30 cellular contexts compared by ENCODE assay signal in the genomic region with DNA sequence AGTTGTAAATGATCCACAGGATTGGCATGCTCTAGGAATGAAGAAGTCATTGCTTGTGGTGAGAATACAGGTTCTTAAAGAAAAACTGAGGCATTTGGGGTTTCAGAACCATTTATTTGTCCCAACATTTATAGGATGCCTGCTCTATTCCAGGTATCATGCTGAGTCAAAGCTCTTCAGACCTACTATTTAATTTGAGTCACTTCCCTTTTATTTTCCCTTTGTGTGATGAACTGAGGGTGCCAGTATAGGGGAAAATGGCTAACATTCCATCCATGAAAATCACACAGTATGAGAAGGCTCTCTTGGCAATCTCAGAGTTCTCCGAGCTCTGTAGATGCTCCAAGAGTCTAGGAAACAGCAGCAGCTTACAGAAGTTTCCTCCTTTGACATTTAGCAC.
DNase-seq lines count a peak whose midpoint lies in the region; ATAC-seq, FAIRE-seq and TF ChIP-seq lines count a peak whose summit lies in the region.
"Had no signal": no experiment of that assay in that cellular context is flagged by ENCODE, and none has a peak within 500 bp of the region (broad histone marks: within the 10 kb centered on the region; RNA-seq: fewer than 3 reads in every experiment).

No MANE protein-coding gene starts in this region.

- H3K9ac ChIP-seq in keratinocyte (ENCODE audit: control insufficient read depth, extremely low read depth, insufficient read depth, low read length) = no peak overlapping the region
- H3K9ac ChIP-seq: SK-N-SH had no signal

- H3K36me3 ChIP-seq in breast epithelium (no peaks in the 10 kb centered on the region), keratinocyte (ENCODE audit: control insufficient read depth in 2 of 2, extremely low read depth in 1 of 2, insufficient read depth in 2 of 2, low read length in 2 of 2) (no peaks in the 10 kb centered on the region)
- H3K36me3 ChIP-seq: lower lobe of right lung had no signal

- no peak for TF ChIP-seq POLR2A in breast epithelium (IDR thresholded peaks at IDR 0.05)

- H3K4me2 ChIP-seq in keratinocyte (ENCODE audit: control insufficient read depth, extremely low read depth, insufficient read depth, low read depth, low read length) = peak overlapping the region; percentile 4
- H3K4me2 ChIP-seq: SK-N-SH had no signal

- H3K27ac Mint-ChIP-seq in MCF 10A (ENCODE audit: low read depth, unreplicated experiment) = no peak overlapping the region
- no peak overlapping the region for H3K27ac Mint-ChIP-seq in activated T-helper 1 cell treated with anti-CD3 and anti-CD28 coated beads, Interleukin-12 subunit alpha, Interleukin-12 subunit beta, Interleukin-2, Interleukin-4 antibody, amounts not matched to agents 30 ng/mL and 10 ng/mL and 1 ng/mL, durations not matched to agents 14 hours and 24 hours and 36 hours
- H3K27ac Mint-ChIP-seq in activated T-cell treated with anti-CD3 and anti-CD28 coated beads, Interleukin-2, amount 50 U/mL, for 72 hours = no peak overlapping the region
- H3K27ac Mint-ChIP-seq: activated CD4-positive, alpha-beta T cell treated with anti-CD3 and anti-CD28 coated beads, Interleukin-2, amount 10 ng/mL, durations not matched to agents 24 days and 14 days; activated naive CD8-positive, alpha-beta T cell treated with anti-CD3 and anti-CD28 coated beads, Interleukin-2, amount 10 ng/mL, durations not matched to agents 7 days and 5 days; B cell; dendritic cell treated with granulocyte-macrophage colony-stimulating factor and Interleukin-4, amounts not matched to agents 40 ng/mL and 50 ng/mL, for 4 days had no signal

- ATAC-seq in activated T-cell treated with anti-CD3 and anti-CD28 coated beads, Interleukin-2, amount 50 U/mL, for 72 hours (replicated peaks in 1 of 2) = no peak
- ATAC-seq: lower lobe of right lung, psoas muscle had no signal

- H4K20me1 ChIP-seq in keratinocyte (ENCODE audit: control insufficient read depth, extremely low read depth, insufficient read depth, low read length) = no peaks in the 10 kb centered on the region

- no TSS peak for BruUV-seq in MCF 10A (replicated peaks; lab: Mats Ljungman, UMichigan)

- peaks cover 3% of the 10 kb centered on the region for H3K9me3 Mint-ChIP-seq in MCF 10A (ENCODE audit: unreplicated experiment)
- no peaks in the 10 kb centered on the region for H3K9me3 Mint-ChIP-seq in activated T-helper 1 cell treated with anti-CD3 and anti-CD28 coated beads, Interleukin-12 subunit alpha, Interleukin-12 subunit beta, Interleukin-2, Interleukin-4 antibody, amounts not matched to agents 30 ng/mL and 10 ng/mL and 1 ng/mL, durations not matched to agents 14 hours and 24 hours and 36 hours
- no peaks in the 10 kb centered on the region for H3K9me3 Mint-ChIP-seq in activated T-cell treated with anti-CD3 and anti-CD28 coated beads, Interleukin-2, amount 50 U/mL, for 72 hours
- H3K9me3 Mint-ChIP-seq: activated CD4-positive, alpha-beta T cell treated with anti-CD3 and anti-CD28 coated beads, Interleukin-2, amount 10 ng/mL, durations not matched to agents 24 days and 14 days; activated naive CD8-positive, alpha-beta T cell treated with anti-CD3 and anti-CD28 coated beads, Interleukin-2, amount 10 ng/mL, durations not matched to agents 7 days and 5 days; dendritic cell treated with granulocyte-macrophage colony-stimulating factor and Interleukin-4, amounts not matched to agents 40 ng/mL and 50 ng/mL, for 4 days had no signal

- no peaks in the 10 kb centered on the region for H3K4me1 ChIP-seq in breast epithelium
- peaks cover 34% of the 10 kb centered on the region for H3K4me1 ChIP-seq in keratinocyte (ENCODE audit: control insufficient read depth, extremely low read depth, insufficient read depth, low read length)
- H3K4me1 ChIP-seq: lower lobe of right lung, psoas muscle, testis had no signal

- no peaks in the 10 kb centered on the region for H3K27me3 Mint-ChIP-seq in MCF 10A (ENCODE audit: insufficient read depth, unreplicated experiment)
- peaks cover 9% of the 10 kb centered on the region for H3K27me3 Mint-ChIP-seq in activated T-helper 1 cell treated with anti-CD3 and anti-CD28 coated beads, Interleukin-12 subunit alpha, Interleukin-12 subunit beta, Interleukin-2, Interleukin-4 antibody, amounts not matched to agents 30 ng/mL and 10 ng/mL and 1 ng/mL, durations not matched to agents 14 hours and 24 hours and 36 hours (ENCODE audit: insufficient read depth)
- H3K27me3 Mint-ChIP-seq in activated T-cell treated with anti-CD3 and anti-CD28 coated beads, Interleukin-2, amount 50 U/mL, for 72 hours (ENCODE audit: low read depth) = peaks cover 36% of the 10 kb centered on the region

- no peak overlapping the region for H2AFZ ChIP-seq in keratinocyte (ENCODE audit: control insufficient read depth, low read length)

- peak; percentile 85 for FAIRE-seq in keratinocyte (lab: Jason Lieb, UNC)
- FAIRE-seq: endothelial cell of umbilical vein had no signal

- H3K36me3 Mint-ChIP-seq in MCF 10A (ENCODE audit: insufficient read depth, unreplicated experiment) = peaks cover 9% of the 10 kb centered on the region
- H3K36me3 Mint-ChIP-seq in activated T-helper 1 cell treated with anti-CD3 and anti-CD28 coated beads, Interleukin-12 subunit alpha, Interleukin-12 subunit beta, Interleukin-2, Interleukin-4 antibody, amounts not matched to agents 30 ng/mL and 10 ng/mL and 1 ng/mL, durations not matched to agents 14 hours and 24 hours and 36 hours (ENCODE audit: low read depth) = no peaks in the 10 kb centered on the region
- no peaks in the 10 kb centered on the region for H3K36me3 Mint-ChIP-seq in activated T-cell treated with anti-CD3 and anti-CD28 coated beads, Interleukin-2, amount 50 U/mL, for 72 hours (ENCODE audit: insufficient read depth in 2 of 2)
- H3K36me3 Mint-ChIP-seq: activated naive CD8-positive, alpha-beta T cell treated with anti-CD3 and anti-CD28 coated beads, Interleukin-2, amount 10 ng/mL, durations not matched to agents 7 days and 5 days had no signal

- no peaks in the 10 kb centered on the region for H3K79me2 ChIP-seq in keratinocyte (ENCODE audit: control insufficient read depth, insufficient read depth, low read length)

- H3K4me3 Mint-ChIP-seq in MCF 10A (ENCODE audit: unreplicated experiment) = no peak overlapping the region
- no peak overlapping the region for H3K4me3 Mint-ChIP-seq in activated T-helper 1 cell treated with anti-CD3 and anti-CD28 coated beads, Interleukin-12 subunit alpha, Interleukin-12 subunit beta, Interleukin-2, Interleukin-4 antibody, amounts not matched to agents 30 ng/mL and 10 ng/mL and 1 ng/mL, durations not matched to agents 14 hours and 24 hours and 36 hours
- no peak overlapping the region for H3K4me3 Mint-ChIP-seq in activated T-cell treated with anti-CD3 and anti-CD28 coated beads, Interleukin-2, amount 50 U/mL, for 72 hours
- H3K4me3 Mint-ChIP-seq: activated CD4-positive, alpha-beta T cell treated with anti-CD3 and anti-CD28 coated beads, Interleukin-2, amount 10 ng/mL, durations not matched to agents 24 days and 14 days; activated naive CD8-positive, alpha-beta T cell treated with anti-CD3 and anti-CD28 coated beads, Interleukin-2, amount 10 ng/mL, durations not matched to agents 7 days and 5 days; dendritic cell treated with granulocyte-macrophage colony-stimulating factor and Interleukin-4, amounts not matched to agents 40 ng/mL and 50 ng/mL, for 4 days had no signal

- no peak overlapping the region for H3K27ac ChIP-seq in breast epithelium
- H3K27ac ChIP-seq in keratinocyte (ENCODE audit: control insufficient read depth, insufficient read depth, low read length) = no peak overlapping the region
- H3K27ac ChIP-seq: 22Rv1, HL-60, lower lobe of right lung, psoas muscle, skin epidermis, testis had no signal

- TF ChIP-seq CTCF in MCF 10A (IDR thresholded peaks at IDR 0.05; ENCODE audit: unreplicated experiment) = no peak
- TF ChIP-seq CTCF in breast epithelium (IDR thresholded peaks at IDR 0.05) = no peak
- TF ChIP-seq CTCF in keratinocyte (optimal IDR thresholded peaks at IDR 0.05 in 1 of 3, IDR thresholded peaks at IDR 0.05 in 1 of 3, conservative IDR thresholded peaks at IDR 0.05 in 1 of 3; ENCODE audit: extremely low read depth in 1 of 3, insufficient read depth in 2 of 3, low read length in 3 of 3) = no peak

- H3K4me3 ChIP-seq in breast epithelium = no peak overlapping the region
- H3K4me3 ChIP-seq in keratinocyte (ENCODE audit: control insufficient read depth in 2 of 3, extremely low read depth in 1 of 3, insufficient read depth in 2 of 3, low read depth in 1 of 3, low read length in 3 of 3) = no peak overlapping the region
- H3K4me3 ChIP-seq: lower lobe of right lung, psoas muscle, skin epidermis, testis had no signal

- DNase-seq in MCF 10A (ENCODE audit: unreplicated experiment) (peak; percentile 5), breast epithelium (ENCODE audit: low spot score in 2 of 2) (no peak), amniotic stem cell (lab: John Stamatoyannopoulos, UW) (peak; percentile 16), keratinocyte (ENCODE audit: low read depth, low spot score) (peak; percentile 66), NOMO-1 treated with DMSO at 0.1 percent for 48 hours (lab: John Stamatoyannopoulos, UW; ENCODE audit: unreplicated experiment) (no peak), putamen (ENCODE audit: low spot score) (no peak)
- DNase-seq in activated T-helper 1 cell treated with anti-CD3 and anti-CD28 coated beads, Interleukin-12 subunit alpha, Interleukin-12 subunit beta, Interleukin-2, Interleukin-4 antibody, amounts not matched to agents 30 ng/mL and 10 ng/mL and 1 ng/mL, durations not matched to agents 14 hours and 24 hours and 36 hours (ENCODE audit: low spot score) = no peak
- no peak for DNase-seq in activated T-cell treated with anti-CD3 and anti-CD28 coated beads, Interleukin-2, amount 50 U/mL, for 72 hours
- DNase-seq: activated CD4-positive, alpha-beta T cell treated with anti-CD3 and anti-CD28 coated beads, Interleukin-2, amount 10 ng/mL, durations not matched to agents 24 days and 14 days; activated CD8-positive, alpha-beta memory T cell treated with anti-CD3 and anti-CD28 coated beads, Interleukin-2, amount 50 U/mL, for 4 hours; activated effector memory CD4-positive, alpha-beta T cell treated with Interleukin-2 at 50 U/mL for 16 hours; activated naive CD8-positive, alpha-beta T cell treated with anti-CD3 and anti-CD28 coated beads, Interleukin-2, amount 10 ng/mL, durations not matched to agents 7 days and 5 days; DMS79 treated with DMSO at 0.1 percent for 48 hours; GOT3; IMR-90; lower lobe of right lung; NCI-H1436; NCI-H510A treated with DMSO at 0.1 percent for 48 hours; NK-92 treated with Interleukin-12 subunit alpha and Interleukin-12 subunit beta, amount 100 ng/mL, for 24 hours; psoas muscle; RPMI8226; SK-N-SH; stimulated activated CD4-positive, alpha-beta T cell treated with anti-CD3 and anti-CD28 coated beads, Interleukin-1b, Interleukin-23, amount 100 ng/mL, for 48 hours; testis had no signal

- dilution Hi-C loops in keratinocyte (cut with MboI; ENCODE audit: extremely low pct_ligation_motif_present, low sequenced_read_pairs) = no loop called here

- H3K27me3 ChIP-seq in breast epithelium = peaks cover 0 to 11% of the 10 kb centered on the region in 2 donors
- H3K27me3 ChIP-seq in keratinocyte (ENCODE audit: control insufficient read depth, extremely low read depth, insufficient read depth, low read length) = peaks cover 18% of the 10 kb centered on the region
- H3K27me3 ChIP-seq: testis had no signal

- CTCF ChIA-PET in MCF 10A (lab: Yijun Ruan, JAX) = no interaction called here

- peaks cover 19% of the 10 kb centered on the region for H3K4me1 Mint-ChIP-seq in MCF 10A (ENCODE audit: insufficient read depth, unreplicated experiment)
- H3K4me1 Mint-ChIP-seq in activated T-helper 1 cell treated with anti-CD3 and anti-CD28 coated beads, Interleukin-12 subunit alpha, Interleukin-12 subunit beta, Interleukin-2, Interleukin-4 antibody, amounts not matched to agents 30 ng/mL and 10 ng/mL and 1 ng/mL, durations not matched to agents 14 hours and 24 hours and 36 hours (ENCODE audit: low read depth) = peaks cover 9% of the 10 kb centered on the region
- H3K4me1 Mint-ChIP-seq in activated T-cell treated with anti-CD3 and anti-CD28 coated beads, Interleukin-2, amount 50 U/mL, for 72 hours (ENCODE audit: low read depth) = peaks cover 23% of the 10 kb centered on the region

- POLR2A ChIA-PET in MCF 10A (lab: Yijun Ruan, JAX) = interaction anchor here (0.6 kb wide), 1 partner anchor 79 kb away, joined by 3 read pairs; no protein-coding TSS in a partner anchor

- intact Hi-C loops in MCF 10A (cut with micrococcal nuclease) = no loop called here
- intact Hi-C loops in breast epithelium (cut with DNase I; ENCODE audit: low total_unique reads) = no loop called here
- intact Hi-C loops in activated T-helper 1 cell treated with anti-CD3 and anti-CD28 coated beads, Interleukin-12 subunit alpha, Interleukin-12 subunit beta, Interleukin-2, Interleukin-4 antibody, amounts not matched to agents 30 ng/mL and 10 ng/mL and 1 ng/mL, durations not matched to agents 14 hours and 24 hours and 36 hours (cut with micrococcal nuclease) = no loop called here

- H3K9me3 ChIP-seq in breast epithelium (no peaks in the 10 kb centered on the region), keratinocyte (ENCODE audit: control insufficient read depth, low read depth, low read length) (no peaks in the 10 kb centered on the region)
- H3K9me3 ChIP-seq: lower lobe of right lung, psoas muscle, SK-N-SH, testis had no signal

- no peaks in the 10 kb centered on the region for H3K9me1 ChIP-seq in keratinocyte (ENCODE audit: control insufficient read depth, extremely low read depth, insufficient read depth, low read length)

Comparison
In these comparisons a context has a peak if more than half of its experiments do, and no peak if none do; other contexts are left out.
1. DNase-seq: peak in MCF 10A (single experiment), amniotic stem cell (single experiment) and keratinocyte (single experiment); none in breast epithelium (0 of 2), activated T-helper 1 cell treated with anti-CD3 and anti-CD28 coated beads, Interleukin-12 subunit alpha, Interleukin-12 subunit beta, Interleukin-2, Interleukin-4 antibody, amounts not matched to agents 30 ng/mL and 10 ng/mL and 1 ng/mL, durations not matched to agents 14 hours and 24 hours and 36 hours (single experiment), NOMO-1 treated with DMSO at 0.1 percent for 48 hours (single experiment), putamen (single experiment) and activated T-cell treated with anti-CD3 and anti-CD28 coated beads, Interleukin-2, amount 50 U/mL, for 72 hours (0 of 2).